21 cellular contexts compared by ENCODE assay signal in genomic region chr1:82377201-82377884, GRCh38.
DNase-seq lines count a peak whose midpoint lies in the region; ATAC-seq and TF ChIP-seq lines count a peak whose summit lies in the region.
"Had no signal": no experiment of that assay in that cellular context is flagged by ENCODE, and none has a peak within 500 bp of the region (broad histone marks: within the 10 kb centered on the region; RNA-seq: fewer than 3 reads in every experiment).

No MANE protein-coding gene starts in this region.

- H3K27me3 ChIP-seq in CD8-positive, alpha-beta T cell (ENCODE audit: insufficient read depth, low read length), result no peaks in the 10 kb centered on the region
- H3K27me3 ChIP-seq: cardiac muscle cell, testis had no signal

- no peak overlapping the region for H3K27ac Mint-ChIP-seq in CD8-positive, alpha-beta T cell
- H3K27ac Mint-ChIP-seq: activated CD8-positive, alpha-beta memory T cell treated with anti-CD3 and anti-CD28 coated beads, Interleukin-2, amount 10 ng/mL, durations not matched to agents 7 days and 5 days; T-cell had no signal

- H3K9me3 Mint-ChIP-seq in CD8-positive, alpha-beta T cell, result no peaks in the 10 kb centered on the region
- H3K9me3 Mint-ChIP-seq: neural crest cell had no signal

- H3K4me3 ChIP-seq in epithelial cell of esophagus (ENCODE audit: low read length), result no peak overlapping the region
- no peak overlapping the region for H3K4me3 ChIP-seq in CD8-positive, alpha-beta T cell (ENCODE audit: low read depth, low read length)
- H3K4me3 ChIP-seq: cardiac muscle cell, lung, testis had no signal

- DNase-seq in Caki2 (ENCODE audit: low read depth) (peak; percentile 44), RWPE1 (ENCODE audit: low spot score) (peak; percentile 75), epithelial cell of esophagus (ENCODE audit: low read depth) (peak; percentile 87), kidney tubule cell (ENCODE audit: low spot score) (peak; percentile 22), H4 (ENCODE audit: low spot score) (no peak), midbrain (lab: John Stamatoyannopoulos, UW) (no peak)
- DNase-seq in CD8-positive, alpha-beta T cell, result no peak
- DNase-seq: activated CD4-positive, CD25-positive, alpha-beta regulatory T cell; activated CD8-positive, alpha-beta memory T cell treated with anti-CD3 and anti-CD28 coated beads, Interleukin-2, amount 10 ng/mL, durations not matched to agents 7 days and 5 days; activated gamma-delta T cell treated with Interleukin-2 at 50 U/mL for 16 hours; hypothalamus; Kasumi-1; NCI-H1930; NCI-H69; right cardiac atrium; T-cell; testis had no signal

- H3K27ac ChIP-seq in RWPE1, result no peak overlapping the region
- H3K27ac ChIP-seq in CD8-positive, alpha-beta T cell (ENCODE audit: low read depth, low read length), result no peak overlapping the region
- H3K27ac ChIP-seq: cardiac muscle cell, testis had no signal

- H3K4me1 ChIP-seq in CD8-positive, alpha-beta T cell (ENCODE audit: insufficient read depth, low read length), result no peaks in the 10 kb centered on the region
- H3K4me1 ChIP-seq: testis had no signal

- H3K36me3 Mint-ChIP-seq in CD8-positive, alpha-beta T cell, result no peaks in the 10 kb centered on the region
- H3K36me3 Mint-ChIP-seq: activated CD8-positive, alpha-beta memory T cell treated with anti-CD3 and anti-CD28 coated beads, Interleukin-2, amount 10 ng/mL, durations not matched to agents 7 days and 5 days; T-cell had no signal

- POLR2A ChIA-PET in RWPE1 (lab: Yijun Ruan, JAX; ENCODE audit: low non-redundant PET), result no interaction called here
- POLR2A ChIA-PET in CD8-positive, alpha-beta T cell (lab: Charles Lee), result no interaction called here

- H3K4me3 Mint-ChIP-seq in CD8-positive, alpha-beta T cell, result no peak overlapping the region
- H3K4me3 Mint-ChIP-seq: activated CD8-positive, alpha-beta memory T cell treated with anti-CD3 and anti-CD28 coated beads, Interleukin-2, amount 10 ng/mL, durations not matched to agents 7 days and 5 days; neural crest cell; T-cell had no signal

- no peaks in the 10 kb centered on the region for H3K4me1 Mint-ChIP-seq in CD8-positive, alpha-beta T cell (ENCODE audit: low read depth)
- H3K4me1 Mint-ChIP-seq: activated CD8-positive, alpha-beta memory T cell treated with anti-CD3 and anti-CD28 coated beads, Interleukin-2, amount 10 ng/mL, durations not matched to agents 7 days and 5 days; neural crest cell; T-cell had no signal

- intact Hi-C loops in CD8-positive, alpha-beta T cell (cut with DNase I, micrococcal nuclease), result no loop called here

- CTCF ChIA-PET in RWPE1 (lab: Yijun Ruan, JAX), result interaction anchor here (0.6 kb wide), 2 partner anchors 35 to 445 kb away, joined by 3 to 5 read pairs; no protein-coding TSS in a partner anchor
- CTCF ChIA-PET in CD8-positive, alpha-beta T cell (lab: Charles Lee), result no interaction called here

- H3K36me3 ChIP-seq in CD8-positive, alpha-beta T cell (ENCODE audit: insufficient read depth, low read length), result no peaks in the 10 kb centered on the region
- H3K36me3 ChIP-seq: cardiac muscle cell had no signal

- no peak for ATAC-seq in HG03378 (IDR thresholded peaks at IDR 0.05; ENCODE audit: unreplicated experiment)
- ATAC-seq in CD8-positive, alpha-beta T cell, result no peak
- ATAC-seq: activated CD8-positive, alpha-beta memory T cell treated with anti-CD3 and anti-CD28 coated beads, Interleukin-2, amount 10 ng/mL, durations not matched to agents 7 days and 5 days; right cardiac atrium; T-cell had no signal

- TF ChIP-seq CTCF in RWPE1 (conservative IDR thresholded peaks at IDR 0.05; ENCODE audit: low read depth) (no peak), epithelial cell of esophagus (IDR thresholded peaks at IDR 0.05; ENCODE audit: insufficient read depth, low read depth, low read length, missing control alignments) (peak; percentile 36)
- TF ChIP-seq CTCF in CD8-positive, alpha-beta T cell (IDR thresholded peaks at IDR 0.05), result no peak

- no peaks in the 10 kb centered on the region for H3K27me3 Mint-ChIP-seq in CD8-positive, alpha-beta T cell (ENCODE audit: low read depth)
- H3K27me3 Mint-ChIP-seq: activated CD8-positive, alpha-beta memory T cell treated with anti-CD3 and anti-CD28 coated beads, Interleukin-2, amount 10 ng/mL, durations not matched to agents 7 days and 5 days had no signal

- no peaks in the 10 kb centered on the region for H3K9me3 ChIP-seq in CD8-positive, alpha-beta T cell (ENCODE audit: low read length)
- H3K9me3 ChIP-seq: testis had no signal

- in situ Hi-C loops in Caki2 (cut with HindIII; ENCODE audit: low pct_unique_long_range_greater_than_20kb, low sequenced_read_pairs), result no loop called here

Comparison
In these comparisons a context has a peak if more than half of its experiments do, and no peak if none do; other contexts are left out.
1. DNase-seq: peak in Caki2 (single experiment), RWPE1 (single experiment), epithelial cell of esophagus (single experiment) and kidney tubule cell (single experiment); none in CD8-positive, alpha-beta T cell (0 of 7), H4 (single experiment) and midbrain (single experiment).